8 cellular contexts compared by ENCODE assay signal in genomic region chr3:196432137-196432879, GRCh38. TPM values are rescaled to one million over a fixed set of nuclear protein-coding genes. Genes with fewer than 3 reads are reported as not detected.
DNase-seq lines count a peak whose midpoint lies in the region; ATAC-seq, FAIRE-seq and TF ChIP-seq lines count a peak whose summit lies in the region.

UBXN7 (minus strand) TSS chr3:196432427; CDS start chr3:196432399, 28 bp downstream.

- peaks cover 0 to 8% of the 10 kb centered on the region in 2 experiments for H4K20me1 ChIP-seq in H1 (replicated peaks in 1 of 2; ENCODE audit: control insufficient read depth in 1 of 2, insufficient read depth in 2 of 2, low read length in 2 of 2)

- peaks cover 2% of the 10 kb centered on the region for H3K36me3 Mint-ChIP-seq in memory B cell

- no peak within 1 kb of the TSS for H4K91ac ChIP-seq in H1 (replicated peaks; ENCODE audit: insufficient read length, low read length)

- TF ChIP-seq POLR2A in H1 (IDR thresholded peaks at IDR 0.05; ENCODE audit: control extremely low read depth in 1 of 2, low read depth in 2 of 2, low read length in 2 of 2) = peak; percentile 78 to 89

- peak; percentile 99 for DNase-seq in COLO829 (ENCODE audit: low spot score)
- DNase-seq in HUDEP-2 (lab: John Stamatoyannopoulos, UW; ENCODE audit: unreplicated experiment in 76 of 76) = peak in 75 of 76 experiments; percentile 21 to 96 (median 88)
- peak; percentile 96 for DNase-seq in NOMO-1 treated with dmso at 0.1 percent for 144 hours (lab: John Stamatoyannopoulos, UW; ENCODE audit: unreplicated experiment)
- peak; percentile 94 to 98 (median 98) for DNase-seq in activated CD8-positive, alpha-beta memory T cell treated with anti-CD3 and anti-CD28 coated beads for 48 hours (ENCODE audit: low read depth in 2 of 3, low spot score in 2 of 3)
- DNase-seq in H1 (ENCODE audit: low read depth in 1 of 2, low spot score in 2 of 2) = peak; percentile 89 to 98
- DNase-seq in memory B cell (ENCODE audit: low spot score in 2 of 2) = peak; percentile 91 to 95
- peak; percentile 96 for DNase-seq in stimulated activated CD8-positive, alpha-beta memory T cell treated with anti-CD3 and anti-CD28 coated beads, Interleukin-12 subunit alpha, Interleukin-12 subunit beta, amount 100 ng/mL, for 1 hour (ENCODE audit: low read depth)

- peak within 1 kb of the TSS; percentile 87 for H3K27ac ChIP-seq in H1 (ENCODE audit: low read depth, low read length)

- H2BK5ac ChIP-seq in H1 (ENCODE audit: low read depth, low read length) = peak within 1 kb of the TSS; percentile 81

- H3K79me1 ChIP-seq in H1 (ENCODE audit: low read depth, low read length) = peaks cover 5% of the 10 kb centered on the region; the same call in 1 of the 2 replicates

- H4K5ac ChIP-seq in H1 (ENCODE audit: insufficient read length, low read depth, low read length) = peak within 1 kb of the TSS; percentile 74

- H2AK5ac ChIP-seq in H1 (ENCODE audit: low read depth, low read length) = 0 out of 2 replicates have a peak within 1 kb of the TSS, but pooled peaks have one; percentile 13

- no peaks in the 10 kb centered on the region for H3K27me3 Mint-ChIP-seq in memory B cell

- peak within 1 kb of the TSS; percentile 91 to 94 for H3K4me2 ChIP-seq in H1 (ENCODE audit: insufficient read depth in 1 of 2, low read depth in 2 of 2, low read length in 2 of 2)

- peaks cover 27 to 49% of the 10 kb centered on the region in 2 experiments for H3K79me2 ChIP-seq in H1 (ENCODE audit: control insufficient read depth in 1 of 2, insufficient read depth in 2 of 2, low read length in 2 of 2)

- peak within 1 kb of the TSS; percentile 93 for H3K18ac ChIP-seq in H1 (ENCODE audit: extremely low read depth, low read length)

- no peak for TF ChIP-seq CTCF in H1 (IDR thresholded peaks at IDR 0.05; ENCODE audit: control extremely low read depth in 1 of 3, insufficient read depth in 1 of 3, low read depth in 1 of 3, low read length in 3 of 3)

- 1% methylated on average over 58 of the region's 67 CpGs; no CpG with 5 or more reads in 1 of the 2 experiments for WGBS in H1 (ENCODE audit: extremely low coverage in 1 of 2, insufficient coverage in 1 of 2, insufficient read length in 1 of 2, insufficient replicate concordance in 2 of 2, low coverage in 1 of 2, low lambda C conversion rate in 2 of 2, missing lambda C conversion rate in 1 of 2), 2 experiments

- TF ChIP-seq RAD21 in H1 (IDR thresholded peaks at IDR 0.05 in 1 of 2, conservative IDR thresholded peaks at IDR 0.05 in 1 of 2; ENCODE audit: low read depth in 2 of 2, low read length in 2 of 2) = no peak

- H3K9me3 Mint-ChIP-seq in memory B cell = no peaks in the 10 kb centered on the region

- peak within 1 kb of the TSS; percentile 88 to 99 (median 95) for H3K4me3 ChIP-seq in H1 (ENCODE audit: extremely low read depth in 1 of 4, insufficient read depth in 2 of 4, low read depth in 3 of 4, low read length in 4 of 4)

- no peak within 1 kb of the TSS for H3K14ac ChIP-seq in H1 (ENCODE audit: insufficient read length)

- H3K27me3 ChIP-seq in H1 (replicated peaks in 1 of 4; ENCODE audit: control insufficient read depth in 3 of 4, extremely low read depth in 1 of 4, insufficient read depth in 3 of 4, low read length in 3 of 4) = no peaks in the 10 kb centered on the region

- peak within 1 kb of the TSS; percentile 71 for H3K4ac ChIP-seq in H1 (replicated peaks; ENCODE audit: insufficient read length, low read depth, low read length)

- POLR2A ChIA-PET in H1 (lab: Charles Lee; ENCODE audit: partially characterized antibody) = interaction anchor here (0.6 to 1.4 kb wide), 10 partner anchors 9 to 151 kb away, joined by 3 to 10 read pairs (median 3); partner anchors contain the start of gene DYNLT2B

- H3K36me3 ChIP-seq in H1 (ENCODE audit: control insufficient read depth in 2 of 4, insufficient read depth in 4 of 4, low read length in 3 of 4) = peaks cover 0 to 8% (median 0%) of the 10 kb centered on the region in 4 experiments; a peak in 2 of 8 replicates

- H2BK120ac ChIP-seq in H1 (replicated peaks; ENCODE audit: low read depth, low read length) = peak within 1 kb of the TSS; percentile 76

- H3K4me1 ChIP-seq in H1 (replicated peaks in 1 of 4; ENCODE audit: control insufficient read depth in 3 of 4, insufficient read depth in 4 of 4, low read length in 3 of 4) = peaks cover 0 to 3% (median under 1%) of the 10 kb centered on the region in 4 experiments; a peak in 3 of 7 replicates

- H2BK20ac ChIP-seq in H1 (ENCODE audit: low read length) = peak within 1 kb of the TSS; percentile 48; the same call in 1 of the 2 replicates

- no peak for FAIRE-seq in H1 (lab: Jason Lieb, UNC)

- TF ChIP-seq EP300 in H1 (IDR thresholded peaks at IDR 0.05; ENCODE audit: borderline replicate concordance in 1 of 2, low read depth in 2 of 2, low read length in 2 of 2) = peak in 1 of 2 experiments; percentile 84; a peak in 2 of 3 replicates

- H3K23me2 ChIP-seq in H1 (ENCODE audit: low read depth, low read length) = peaks cover 11% of the 10 kb centered on the region

- H3K9ac ChIP-seq in H1 (replicated peaks in 1 of 4; ENCODE audit: extremely low read depth in 1 of 4, low read depth in 3 of 4, low read length in 3 of 4) = peak within 1 kb of the TSS; percentile 77 to 91 (median 86)

- peak within 1 kb of the TSS; percentile 96 for H3K27ac Mint-ChIP-seq in memory B cell

- peak within 1 kb of the TSS; percentile 91 for H3K56ac ChIP-seq in H1 (replicated peaks; ENCODE audit: insufficient read length, low read depth, low read length)

- H3K9me3 ChIP-seq in H1 (ENCODE audit: insufficient read depth in 2 of 2, low read depth in 1 of 2, low read length in 1 of 2) = no peaks in the 10 kb centered on the region

- H3K23ac ChIP-seq in H1 (ENCODE audit: insufficient read length) = no peak within 1 kb of the TSS

- H2BK15ac ChIP-seq in H1 (ENCODE audit: low read length) = no peak within 1 kb of the TSS

- H3K4me1 Mint-ChIP-seq in memory B cell = peaks cover 15% of the 10 kb centered on the region

- peak; percentile 72 for ATAC-seq in GM21367 (IDR thresholded peaks at IDR 0.05; ENCODE audit: unreplicated experiment)
- peak; percentile 83 for ATAC-seq in memory B cell (ENCODE audit: low read depth)

- H2BK12ac ChIP-seq in H1 (ENCODE audit: low read depth, low read length) = 0 out of 2 replicates have a peak within 1 kb of the TSS, but pooled peaks have one; percentile 50

- H2AFZ ChIP-seq in H1 (ENCODE audit: low read length) = peak within 1 kb of the TSS; percentile 71

- peak within 1 kb of the TSS; percentile 95 for H3K4me3 Mint-ChIP-seq in memory B cell

- CTCF ChIA-PET in H1 (lab: Charles Lee; ENCODE audit: partially characterized antibody) = no interaction called here

- peak within 1 kb of the TSS; percentile 94 for H4K8ac ChIP-seq in H1 (ENCODE audit: extremely low read depth, insufficient read depth, low read length)

TF ChIP-seq in H1, 55 proteins besides CTCF, POLR2A, EP300 and RAD21 (continues in another document):
- TF ChIP-seq TAF7 (optimal IDR thresholded peaks at IDR 0.05; ENCODE audit: borderline replicate concordance, low read depth, low read length) = peak; percentile 64
- TF ChIP-seq ASH2L (IDR thresholded peaks at IDR 0.05; ENCODE audit: low read length) = peak; percentile 98
- no peak for TF ChIP-seq SRF (IDR thresholded peaks at IDR 0.05; ENCODE audit: low read depth, low read length)
- peak; percentile 93 for TF ChIP-seq YY1 (IDR thresholded peaks at IDR 0.05; ENCODE audit: low read depth, low read length)
- no peak for TF ChIP-seq SP2 (IDR thresholded peaks at IDR 0.05; ENCODE audit: low read length)
- TF ChIP-seq BRCA1 (IDR thresholded peaks at IDR 0.05; ENCODE audit: low read depth, low read length) = no peak
- TF ChIP-seq SP1 (IDR thresholded peaks at IDR 0.05; ENCODE audit: low read depth, low read length) = 0 out of 2 replicates have a peak, but pooled peaks have one; percentile 8
- TF ChIP-seq CTBP2 (IDR thresholded peaks at IDR 0.05; ENCODE audit: borderline replicate concordance, insufficient read depth, insufficient read length, low read length) = no peak
- 0 out of 2 replicates have a peak, but pooled peaks have one; percentile 10 for TF ChIP-seq CHD2 (IDR thresholded peaks at IDR 0.05; ENCODE audit: low read length)
- TF ChIP-seq RXRA (IDR thresholded peaks at IDR 0.05; ENCODE audit: insufficient read depth, low read depth, low read length) = no peak

RNA-seq across cellular contexts. Expression of gene UBXN7, which starts in this region (rescaled TPM):
- 109 and 122 TPM in 2 replicates for total RNA-seq in H1 (2021; fragmentation: NEBNext Ultra II Directional; extraction: Animal tissue kit (Norgen Biotek cat#: 25700))
- 16.4 and 18.5 TPM in 2 replicates for polyA plus RNA-seq in H1 (2011; rRNA removed)
- 21.7 TPM for polyA plus RNA-seq in H1 (2011; cell fraction: cytosol; rRNA removed)
- polyA plus RNA-seq in H1 (2011; cell fraction: nucleus; rRNA removed) = 18.8 TPM
- 17.0 to 47.1 TPM (median 24.2 TPM) in 4 replicates for polyA plus RNA-seq in H1 (2012, experiment 1 of 2)
- 1.2 TPM for polyA plus RNA-seq in H1 (2012, experiment 2 of 2)
- polyA plus RNA-seq in H1 (2013, experiment 1 of 2) = 23.3 TPM
- polyA plus RNA-seq in H1 (2013, experiment 2 of 2) = 24.4 TPM
- polyA minus RNA-seq in H1 (2011; rRNA and poly(A)+ RNA removed) = 49.0 and 52.6 TPM in 2 replicates
- polyA minus RNA-seq in H1 (2011; cell fraction: cytosol; rRNA and poly(A)+ RNA removed) = 28.5 TPM
- 32.6 TPM for polyA minus RNA-seq in H1 (2011; cell fraction: nucleus; rRNA and poly(A)+ RNA removed)

Comparison
In these comparisons a context has a peak if more than half of its experiments do, and no peak if none do; other contexts are left out.
1. Peak in every context shown above with its lines: DNase-seq, ATAC-seq, H3K4me3 ChIP-seq and H3K27ac ChIP-seq.